8 cellular contexts compared by ENCODE assay signal in the genomic region with DNA sequence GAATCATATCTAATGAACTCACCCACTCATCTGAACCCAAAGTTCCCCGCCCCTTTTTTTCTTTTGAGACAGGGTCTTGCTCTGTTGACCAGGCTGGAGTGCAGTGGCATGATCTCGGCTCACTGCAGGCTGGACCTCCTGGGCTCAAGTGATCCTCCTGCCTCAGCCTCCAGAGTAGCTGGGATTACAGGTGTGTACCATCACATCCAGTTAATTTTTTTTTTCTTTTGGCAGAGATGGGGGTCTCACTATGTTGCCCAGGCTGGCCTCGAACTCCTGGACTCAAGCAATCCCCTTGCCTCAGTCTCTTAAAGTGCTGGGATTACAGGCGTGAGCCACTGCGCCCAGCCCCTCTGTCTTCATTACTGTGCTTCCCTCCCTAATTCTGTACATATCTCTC. TPM values are rescaled to one million over a fixed set of nuclear protein-coding genes. Genes with fewer than 3 reads are reported as not detected.
A peak's percentile ranks its signal among the peaks of the same experiment; 100 is the strongest.
DNase-seq lines count a peak whose midpoint lies in the region; ATAC-seq and TF ChIP-seq lines count a peak whose summit lies in the region.
"Not testable (repeated sequence)": the region's sequence is repeated elsewhere in the genome, so short reads cannot be mapped to it uniquely, and the experiment has no call there.

No MANE protein-coding gene starts in this region.

- H2AFZ ChIP-seq in OCI-LY7 (ENCODE audit: low read length): not testable (repeated sequence)

- H3K27ac Mint-ChIP-seq in Calu3 (ENCODE audit: unreplicated experiment): peak overlapping the region; percentile 54
- peak overlapping the region; percentile 92 for H3K27ac Mint-ChIP-seq in activated B cell treated with CpG ODN at 0.5 μM for 24 hours
- H3K27ac Mint-ChIP-seq in activated T-helper 1 cell treated with anti-CD3 and anti-CD28 coated beads, Interleukin-12 subunit alpha, Interleukin-12 subunit beta, Interleukin-2, Interleukin-4 antibody, amounts not matched to agents 30 ng/mL and 10 ng/mL and 1 ng/mL, durations not matched to agents 14 hours and 24 hours and 36 hours: peak overlapping the region; percentile 42
- peak overlapping the region in 1 of 5 experiments; percentile 21 for H3K27ac Mint-ChIP-seq in brain
- H3K27ac Mint-ChIP-seq in memory B cell: peak overlapping the region; percentile 49
- H3K27ac Mint-ChIP-seq in osteocyte (ENCODE audit: unreplicated experiment): not testable (repeated sequence)

- not testable (repeated sequence) for H3K9me3 Mint-ChIP-seq in Calu3 (ENCODE audit: low read depth, unreplicated experiment); activated B cell treated with CpG ODN at 0.5 μM for 24 hours; brain; memory B cell; osteocyte (ENCODE audit: unreplicated experiment)
- H3K9me3 Mint-ChIP-seq in activated T-helper 1 cell treated with anti-CD3 and anti-CD28 coated beads, Interleukin-12 subunit alpha, Interleukin-12 subunit beta, Interleukin-2, Interleukin-4 antibody, amounts not matched to agents 30 ng/mL and 10 ng/mL and 1 ng/mL, durations not matched to agents 14 hours and 24 hours and 36 hours: peaks cover 32% of the 10 kb centered on the region

- TF ChIP-seq POLR2A in transverse colon (IDR thresholded peaks at IDR 0.05): not testable (repeated sequence)

- intact Hi-C loops in Calu3 (cut with micrococcal nuclease; ENCODE audit: unreplicated experiment): loop anchor here (5.0 to 10.0 kb wide), 3 partner anchors 154 to 254 kb away; partner anchors contain the start of genes ZNF600, ZNF611 and ZNF665
- intact Hi-C loops in OCI-LY7 (cut with micrococcal nuclease; ENCODE audit: unreplicated experiment); activated T-helper 1 cell treated with anti-CD3 and anti-CD28 coated beads, Interleukin-12 subunit alpha, Interleukin-12 subunit beta, Interleukin-2, Interleukin-4 antibody, amounts not matched to agents 30 ng/mL and 10 ng/mL and 1 ng/mL, durations not matched to agents 14 hours and 24 hours and 36 hours (cut with micrococcal nuclease); transverse colon (cut with DNase I; ENCODE audit: low total_unique reads): not testable (repeated sequence)
- intact Hi-C loops in activated B cell treated with CpG ODN at 0.5 μM for 24 hours (cut with micrococcal nuclease): loop anchor here (5.0 kb wide), 3 partner anchors 161 to 754 kb away; partner anchors contain the start of gene ZNF160

- not testable (repeated sequence) for H3K4me1 ChIP-seq in OCI-LY7 (ENCODE audit: insufficient read depth, low read length, poor library complexity, severe bottlenecking)
- H3K4me1 ChIP-seq in transverse colon: peaks cover 12 to 64% (median 31%) of the 10 kb centered on the region in 4 donors

- BruUV-seq in Calu3 (replicated peaks; lab: Mats Ljungman, UMichigan); OCI-LY7 (replicated peaks; lab: Mats Ljungman, UMichigan): not testable (repeated sequence)

- not testable (repeated sequence) for H3K9me2 ChIP-seq in OCI-LY7 (ENCODE audit: insufficient read depth, low read length)

- H3K4me1 Mint-ChIP-seq in Calu3 (ENCODE audit: low read depth, unreplicated experiment) (peaks cover 50% of the 10 kb centered on the region), activated B cell treated with CpG ODN at 0.5 μM for 24 hours (peaks cover 44% of the 10 kb centered on the region), brain (peaks cover 37% of the 10 kb centered on the region), memory B cell (peaks cover 19% of the 10 kb centered on the region), osteocyte (ENCODE audit: unreplicated experiment) (peaks cover 20% of the 10 kb centered on the region)
- H3K4me1 Mint-ChIP-seq in activated T-helper 1 cell treated with anti-CD3 and anti-CD28 coated beads, Interleukin-12 subunit alpha, Interleukin-12 subunit beta, Interleukin-2, Interleukin-4 antibody, amounts not matched to agents 30 ng/mL and 10 ng/mL and 1 ng/mL, durations not matched to agents 14 hours and 24 hours and 36 hours (ENCODE audit: low read depth): peaks cover 38% of the 10 kb centered on the region

- not testable (repeated sequence) for ATAC-seq in activated B cell treated with CpG ODN at 0.5 μM for 24 hours (ENCODE audit: low read depth); memory B cell (ENCODE audit: low read depth)

- in situ Hi-C loops in transverse colon (cut with MboI; ENCODE audit: low pct_ligation_motif_present in 1 of 4, low pct_unique_long_range_greater_than_20kb in 1 of 4, low sequenced_read_pairs in 3 of 4): loop anchor here in 1 of 4 donors (5.0 kb wide), 1 partner anchor 84 kb away; the partner anchor contains the start of gene ZNF468

- H3K4me3 Mint-ChIP-seq in Calu3 (ENCODE audit: low read depth, unreplicated experiment) (peak overlapping the region; percentile 76), activated B cell treated with CpG ODN at 0.5 μM for 24 hours (peak overlapping the region; percentile 96), brain (peak overlapping the region in 4 of 5 experiments; percentile 86 to 94 (median 91)), memory B cell (peak overlapping the region; percentile 87), osteocyte (ENCODE audit: unreplicated experiment) (peak overlapping the region; percentile 92)
- H3K4me3 Mint-ChIP-seq in activated T-helper 1 cell treated with anti-CD3 and anti-CD28 coated beads, Interleukin-12 subunit alpha, Interleukin-12 subunit beta, Interleukin-2, Interleukin-4 antibody, amounts not matched to agents 30 ng/mL and 10 ng/mL and 1 ng/mL, durations not matched to agents 14 hours and 24 hours and 36 hours: peak overlapping the region; percentile 89

- H3K4me3 ChIP-seq in OCI-LY7 (ENCODE audit: low read depth, low read length, poor library complexity, severe bottlenecking) (peak overlapping the region; percentile 97), transverse colon (peak overlapping the region in 1 of 4 donors; percentile 74)

- peaks cover 14% of the 10 kb centered on the region for H3K36me3 ChIP-seq in OCI-LY7 (ENCODE audit: insufficient read depth, low read length)
- not testable (repeated sequence) for H3K36me3 ChIP-seq in transverse colon

- H3K9me3 ChIP-seq in OCI-LY7 (ENCODE audit: low read length); transverse colon: not testable (repeated sequence)

- peaks cover 24% of the 10 kb centered on the region; the same call in 1 of the 2 replicates for H3K79me2 ChIP-seq in OCI-LY7 (ENCODE audit: insufficient read depth, low read depth, low read length)

- H3K36me3 Mint-ChIP-seq in Calu3 (ENCODE audit: insufficient read depth, unreplicated experiment) (peaks cover 64% of the 10 kb centered on the region), activated B cell treated with CpG ODN at 0.5 μM for 24 hours (ENCODE audit: low read depth) (peaks cover 21% of the 10 kb centered on the region), memory B cell (peaks cover 14% of the 10 kb centered on the region), osteocyte (ENCODE audit: unreplicated experiment) (peaks cover 11% of the 10 kb centered on the region)
- peaks cover 25% of the 10 kb centered on the region for H3K36me3 Mint-ChIP-seq in activated T-helper 1 cell treated with anti-CD3 and anti-CD28 coated beads, Interleukin-12 subunit alpha, Interleukin-12 subunit beta, Interleukin-2, Interleukin-4 antibody, amounts not matched to agents 30 ng/mL and 10 ng/mL and 1 ng/mL, durations not matched to agents 14 hours and 24 hours and 36 hours (ENCODE audit: low read depth)
- not testable (repeated sequence) for H3K36me3 Mint-ChIP-seq in brain

- H4K20me1 ChIP-seq in OCI-LY7 (ENCODE audit: insufficient read depth, low read length): not testable (repeated sequence)

- POLR2A ChIA-PET in OCI-LY7 (lab: Charles Lee) (interaction anchor here (0.6 kb wide), 1 partner anchor 40 kb away, joined by 3 read pairs; no protein-coding TSS in a partner anchor), activated B cell treated with CpG ODN at 0.5 μM for 24 hours (lab: Charles Lee) (interaction anchor here (0.6 to 0.7 kb wide), 9 partner anchors 13 to 1918 kb away, joined by 3 to 8 read pairs (median 3); partner anchors contain the start of gene ZNF468)

- CTCF ChIA-PET in Calu3 (lab: Charles Lee): interaction anchor here (0.6 to 0.7 kb wide), 2 partner anchors 47 to 119 kb away, joined by 3 to 5 read pairs; partner anchors contain the start of gene ZNF28
- CTCF ChIA-PET in OCI-LY7 (lab: Charles Lee; ENCODE audit: unreplicated experiment); activated B cell treated with CpG ODN at 0.5 μM for 24 hours (lab: Charles Lee): not testable (repeated sequence)

- WGBS in transverse colon (ENCODE audit: low coverage in 1 of 2), 2 donors: 56 to 66% methylated on average over 4 to 5 of the region's 5 CpGs

- not testable (repeated sequence) for H3K27ac ChIP-seq in OCI-LY7 (ENCODE audit: low read depth, low read length, poor library complexity, severe bottlenecking)
- H3K27ac ChIP-seq in transverse colon: peak overlapping the region; percentile 88 to 97 (median 94)

- not testable (repeated sequence) for H3K27me3 ChIP-seq in transverse colon

- TF ChIP-seq EP300 in transverse colon (IDR thresholded peaks at IDR 0.05; ENCODE audit: low read depth): not testable (repeated sequence)

- H3K4me2 ChIP-seq in OCI-LY7 (ENCODE audit: low read length): peak overlapping the region; percentile 99; the same call in 1 of the 2 replicates

- TF ChIP-seq CTCF in Calu3 (IDR thresholded peaks at IDR 0.05; ENCODE audit: unreplicated experiment); OCI-LY7 (conservative IDR thresholded peaks at IDR 0.05; ENCODE audit: low read length); activated B cell treated with CpG ODN at 0.5 μM for 24 hours (IDR thresholded peaks at IDR 0.05); brain (conservative IDR thresholded peaks at IDR 0.05); osteocyte (IDR thresholded peaks at IDR 0.05); transverse colon (IDR thresholded peaks at IDR 0.05): not testable (repeated sequence)

- not testable (repeated sequence) for DNase-seq in Calu3; OCI-LY7 (ENCODE audit: low spot score); activated B cell treated with CpG ODN at 0.5 μM for 24 hours; activated T-helper 1 cell treated with anti-CD3 and anti-CD28 coated beads, Interleukin-12 subunit alpha, Interleukin-12 subunit beta, Interleukin-2, Interleukin-4 antibody, amounts not matched to agents 30 ng/mL and 10 ng/mL and 1 ng/mL, durations not matched to agents 14 hours and 24 hours and 36 hours (ENCODE audit: low spot score); memory B cell (ENCODE audit: low spot score in 2 of 2); osteocyte (ENCODE audit: extremely low spot score, unreplicated experiment); transverse colon

- H3K27me3 Mint-ChIP-seq in Calu3 (ENCODE audit: unreplicated experiment); activated B cell treated with CpG ODN at 0.5 μM for 24 hours; activated T-helper 1 cell treated with anti-CD3 and anti-CD28 coated beads, Interleukin-12 subunit alpha, Interleukin-12 subunit beta, Interleukin-2, Interleukin-4 antibody, amounts not matched to agents 30 ng/mL and 10 ng/mL and 1 ng/mL, durations not matched to agents 14 hours and 24 hours and 36 hours (ENCODE audit: insufficient read depth); brain; memory B cell; osteocyte (ENCODE audit: unreplicated experiment): not testable (repeated sequence)

RNA-seq across cellular contexts. Expression of gene ZNF888, which starts 17.7 kb away (rescaled TPM):
- 25.5 and 27.0 TPM in 2 replicates for total RNA-seq in Calu3 (2022)
- 7.4 and 8.5 TPM in 2 replicates for total RNA-seq in OCI-LY7 (2014; rRNA removed; shearing (Covaris generic))
- total RNA-seq in OCI-LY7 (2022): 9.0 and 11.3 TPM in 2 replicates
- total RNA-seq in activated B cell treated with CpG ODN at 0.5 μM for 24 hours: 9.0 and 11.9 TPM in 2 replicates
- total RNA-seq in activated T-helper 1 cell treated with anti-CD3 and anti-CD28 coated beads, Interleukin-12 subunit alpha, Interleukin-12 subunit beta, Interleukin-2, Interleukin-4 antibody, amounts not matched to agents 30 ng/mL and 10 ng/mL and 1 ng/mL, durations not matched to agents 14 hours and 24 hours and 36 hours: 4.2 and 4.6 TPM in 2 replicates
- polyA plus RNA-seq in brain (ENCODE audit: insufficient read depth, low read depth, low replicate concordance): 0.78 TPM
- total RNA-seq in osteocyte: 3.2 and 4.0 TPM in 2 replicates
- total RNA-seq in transverse colon: 10 to 100 TPM in 3 of 4 donors, 1 to 10 TPM in 1; 3.4 to 12.6 (median 11.8) TPM

RNA-seq across cellular contexts. Expression of gene ZNF816, which starts 21.8 kb away (rescaled TPM):
- total RNA-seq in Calu3 (2022) (16.5 and 17.5 TPM in 2 replicates), OCI-LY7 (2022) (8.6 and 10.5 TPM in 2 replicates), activated B cell treated with CpG ODN at 0.5 μM for 24 hours (17.0 and 18.0 TPM in 2 replicates), osteocyte (9.0 and 10.6 TPM in 2 replicates), transverse colon (100 to 1,000 TPM in 1 of 4 donors, 10 to 100 TPM in 2, 1 to 10 TPM in 1; 6.0 to 150 (median 13.9) TPM)
- total RNA-seq in OCI-LY7 (2014; rRNA removed; shearing (Covaris generic)): 5.8 and 8.8 TPM in 2 replicates
- total RNA-seq in activated T-helper 1 cell treated with anti-CD3 and anti-CD28 coated beads, Interleukin-12 subunit alpha, Interleukin-12 subunit beta, Interleukin-2, Interleukin-4 antibody, amounts not matched to agents 30 ng/mL and 10 ng/mL and 1 ng/mL, durations not matched to agents 14 hours and 24 hours and 36 hours: 7.0 and 9.4 TPM in 2 replicates
- polyA plus RNA-seq in brain (ENCODE audit: insufficient read depth, low read depth, low replicate concordance): 2.4 TPM

RNA-seq across cellular contexts. Expression of gene ZNF320, which starts 43.5 kb away (rescaled TPM):
- 2.5 and 7.8 TPM in 2 replicates for total RNA-seq in Calu3 (2022)
- total RNA-seq in OCI-LY7 (2014; rRNA removed; shearing (Covaris generic)): 8.0 and 13.5 TPM in 2 replicates
- 16.1 and 16.9 TPM in 2 replicates for total RNA-seq in OCI-LY7 (2022)
- total RNA-seq in activated B cell treated with CpG ODN at 0.5 μM for 24 hours: 23.0 and 24.0 TPM in 2 replicates
- total RNA-seq in activated T-helper 1 cell treated with anti-CD3 and anti-CD28 coated beads, Interleukin-12 subunit alpha, Interleukin-12 subunit beta, Interleukin-2, Interleukin-4 antibody, amounts not matched to agents 30 ng/mL and 10 ng/mL and 1 ng/mL, durations not matched to agents 14 hours and 24 hours and 36 hours: 10.5 and 11.0 TPM in 2 replicates
- polyA plus RNA-seq in brain (ENCODE audit: insufficient read depth, low read depth, low replicate concordance): 4.1 TPM
- 18.7 and 20.1 TPM in 2 replicates for total RNA-seq in osteocyte
- 10 to 100 TPM in 2 of 4 donors, 1 to 10 TPM in 2; 2.8 to 23.1 (median 11.5) TPM for total RNA-seq in transverse colon
